Comparison of ENCODE assay signal across 19 cellular contexts in the genomic region with DNA sequence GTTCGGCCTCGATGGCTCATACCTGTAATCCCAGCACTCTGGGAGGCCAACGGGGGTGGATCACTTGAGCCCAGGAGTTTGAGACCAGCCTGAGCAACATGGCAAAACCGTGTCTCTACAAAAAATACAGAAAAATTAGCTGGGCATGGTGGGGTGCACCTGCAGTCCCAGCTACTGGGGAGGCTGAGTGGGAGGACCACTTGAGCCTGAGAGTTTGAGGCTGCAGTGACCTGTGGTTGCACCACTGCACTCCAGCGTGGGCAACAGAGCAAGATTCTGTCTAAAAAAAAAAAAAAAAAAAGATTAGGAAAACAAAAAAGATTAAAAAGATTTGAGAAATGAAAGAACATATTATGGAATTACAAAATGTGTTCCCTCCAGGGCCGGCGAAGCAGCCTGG. TPM values are rescaled to one million over a fixed set of nuclear protein-coding genes. Genes with fewer than 3 reads are reported as not detected.
DNase-seq lines count a peak whose midpoint lies in the region; ATAC-seq and TF ChIP-seq lines count a peak whose summit lies in the region.
"Had no signal": no experiment of that assay in that cellular context is flagged by ENCODE, and none has a peak within 500 bp of the region (broad histone marks: within the 10 kb centered on the region; RNA-seq: fewer than 3 reads in every experiment).

No MANE protein-coding gene starts in this region.

- no peaks in the 10 kb centered on the region for H4K20me1 ChIP-seq in OCI-LY1 (ENCODE audit: insufficient read depth, low read length)

- H3K9me3 Mint-ChIP-seq in activated naive CD4-positive, alpha-beta T cell treated with anti-CD3 and anti-CD28 coated beads, Interleukin-2, amount 50 U/mL, for 24 hours, result no peaks in the 10 kb centered on the region
- H3K9me3 Mint-ChIP-seq in CD4-positive, alpha-beta T cell, result peaks cover 2% of the 10 kb centered on the region
- peaks cover 23% of the 10 kb centered on the region for H3K9me3 Mint-ChIP-seq in Caco-2 (ENCODE audit: unreplicated experiment)

- no peaks in the 10 kb centered on the region for H3K36me3 ChIP-seq in OCI-LY1 (ENCODE audit: insufficient read depth, low read length)
- no peaks in the 10 kb centered on the region for H3K36me3 ChIP-seq in lower lobe of right lung
- no peaks in the 10 kb centered on the region for H3K36me3 ChIP-seq in Caco-2 (ENCODE audit: control insufficient read depth, insufficient read depth, low read length)
- H3K36me3 ChIP-seq in transverse colon, result no peaks in the 10 kb centered on the region

- no peaks in the 10 kb centered on the region for H3K9me3 ChIP-seq in CD4-positive, alpha-beta T cell (ENCODE audit: control insufficient read depth, low read length)
- H3K9me3 ChIP-seq in OCI-LY1 (ENCODE audit: low read length), result peaks cover 8% of the 10 kb centered on the region
- no peaks in the 10 kb centered on the region for H3K9me3 ChIP-seq in lower lobe of right lung
- peaks cover 19% of the 10 kb centered on the region for H3K9me3 ChIP-seq in Caco-2
- no peaks in the 10 kb centered on the region for H3K9me3 ChIP-seq in transverse colon

- intact Hi-C loops in CD4-positive, alpha-beta T cell (cut with DNase I, micrococcal nuclease), result no loop called here
- intact Hi-C loops in lower lobe of right lung (cut with DNase I) (no loop called here), Caco-2 (cut with micrococcal nuclease; ENCODE audit: unreplicated experiment) (no loop called here), transverse colon (cut with DNase I; ENCODE audit: low total_unique reads) (no loop called here)

- DNase-seq in activated naive CD4-positive, alpha-beta T cell treated with anti-CD3 and anti-CD28 coated beads, Interleukin-2, amount 50 U/mL, for 16 hours, result no peak
- DNase-seq in CD4-positive, alpha-beta T cell, result no peak
- no peak for DNase-seq in lower lobe of right lung
- DNase-seq in NCI-H1092 treated with DMSO at 0.1 percent for 48 hours (lab: John Stamatoyannopoulos, UW), result no peak
- no peak for DNase-seq in Caco-2
- DNase-seq in transverse colon, result no peak
- DNase-seq: Karpas-422; NCI-H1105 treated with DMSO at 0.1 percent for 48 hours; NCI-H1694 treated with DMSO at 0.1 percent for 48 hours; NCI-H2107; NCI-H345; NCI-H526; NK-92 treated with Interleukin-12 subunit alpha and Interleukin-12 subunit beta, amount 100 ng/mL, for 24 hours; RPMI8226; SIG-M5 had no signal

- H3K4me2 ChIP-seq in OCI-LY1 (ENCODE audit: low read length), result peak overlapping the region; percentile 28; the same call in 1 of the 2 replicates
- H3K4me2 ChIP-seq: A549 had no signal

- no TSS peak for BruUV-seq in Caco-2 (replicated peaks; lab: Mats Ljungman, UMichigan)

- TF ChIP-seq POLR2A in transverse colon (IDR thresholded peaks at IDR 0.05), result no peak

- no peak for TF ChIP-seq EP300 in transverse colon (IDR thresholded peaks at IDR 0.05; ENCODE audit: low read depth)

- H3F3A ChIP-seq in OCI-LY1 (ENCODE audit: insufficient read depth, low read length), result peaks cover 2% of the 10 kb centered on the region; the same call in 1 of the 2 replicates

- H3K9ac ChIP-seq in OCI-LY1 (ENCODE audit: low read length), result peak overlapping the region; percentile 28; the same call in 1 of the 2 replicates

- peak overlapping the region; percentile 47 for H3K27ac ChIP-seq in CD4-positive, alpha-beta T cell (ENCODE audit: low read depth, low read length)
- peak overlapping the region; percentile 97 for H3K27ac ChIP-seq in OCI-LY1 (ENCODE audit: low read depth, low read length, poor library complexity, severe bottlenecking)
- peak overlapping the region; percentile 2 for H3K27ac ChIP-seq in lower lobe of right lung
- H3K27ac ChIP-seq in transverse colon, result no peak overlapping the region
- H3K27ac ChIP-seq: A549, C4-2B had no signal

- ATAC-seq in CD4-positive, alpha-beta T cell (ENCODE audit: poor library complexity), result no peak
- no peak for ATAC-seq in lower lobe of right lung
- ATAC-seq: A549 had no signal

- H3K4me1 Mint-ChIP-seq in activated naive CD4-positive, alpha-beta T cell treated with anti-CD3 and anti-CD28 coated beads, Interleukin-2, amount 50 U/mL, for 24 hours, result peaks cover 88% of the 10 kb centered on the region
- H3K4me1 Mint-ChIP-seq in CD4-positive, alpha-beta T cell (ENCODE audit: low read depth), result peaks cover 85% of the 10 kb centered on the region
- peaks cover 16% of the 10 kb centered on the region for H3K4me1 Mint-ChIP-seq in Caco-2 (ENCODE audit: low read depth, unreplicated experiment)

- peak overlapping the region; percentile 3 for H3K4me3 Mint-ChIP-seq in activated naive CD4-positive, alpha-beta T cell treated with anti-CD3 and anti-CD28 coated beads, Interleukin-2, amount 50 U/mL, for 24 hours
- H3K4me3 Mint-ChIP-seq in CD4-positive, alpha-beta T cell, result no peak overlapping the region
- H3K4me3 Mint-ChIP-seq in Caco-2 (ENCODE audit: unreplicated experiment), result no peak overlapping the region

- 94% methylated on average over 5 to 7 of the region's 7 CpGs for WGBS in transverse colon (ENCODE audit: low coverage in 1 of 2), 2 donors

- peaks cover 3% of the 10 kb centered on the region for H3K36me3 Mint-ChIP-seq in activated naive CD4-positive, alpha-beta T cell treated with anti-CD3 and anti-CD28 coated beads, Interleukin-2, amount 50 U/mL, for 24 hours
- no peaks in the 10 kb centered on the region for H3K36me3 Mint-ChIP-seq in CD4-positive, alpha-beta T cell (ENCODE audit: low read depth)
- peaks cover 4% of the 10 kb centered on the region for H3K36me3 Mint-ChIP-seq in Caco-2 (ENCODE audit: insufficient read depth, unreplicated experiment)

- H3K79me2 ChIP-seq in OCI-LY1 (ENCODE audit: insufficient read depth, low read length), result no peaks in the 10 kb centered on the region

- no peaks in the 10 kb centered on the region for H3K27me3 Mint-ChIP-seq in activated naive CD4-positive, alpha-beta T cell treated with anti-CD3 and anti-CD28 coated beads, Interleukin-2, amount 50 U/mL, for 24 hours
- no peaks in the 10 kb centered on the region for H3K27me3 Mint-ChIP-seq in CD4-positive, alpha-beta T cell
- H3K27me3 Mint-ChIP-seq in Caco-2 (ENCODE audit: insufficient read depth, unreplicated experiment), result no peaks in the 10 kb centered on the region

- in situ Hi-C loops in transverse colon (cut with MboI; ENCODE audit: low pct_ligation_motif_present in 1 of 4, low pct_unique_long_range_greater_than_20kb in 1 of 4, low sequenced_read_pairs in 3 of 4), result no loop called here

- H3K4me1 ChIP-seq in OCI-LY1 (ENCODE audit: insufficient read depth, low read length, severe bottlenecking) (peaks cover 49% of the 10 kb centered on the region), lower lobe of right lung (peaks cover 32% of the 10 kb centered on the region), Caco-2 (peaks cover 5% of the 10 kb centered on the region; the same call in 1 of the 2 replicates), transverse colon (peaks cover 0 to 17% (median 0%) of the 10 kb centered on the region in 4 donors)
- H3K4me1 ChIP-seq: A549 had no signal

- H3K27ac Mint-ChIP-seq in activated naive CD4-positive, alpha-beta T cell treated with anti-CD3 and anti-CD28 coated beads, Interleukin-2, amount 50 U/mL, for 24 hours, result no peak overlapping the region
- H3K27ac Mint-ChIP-seq in CD4-positive, alpha-beta T cell, result peak overlapping the region; percentile 84
- no peak overlapping the region for H3K27ac Mint-ChIP-seq in Caco-2 (ENCODE audit: unreplicated experiment)

- H2AFZ ChIP-seq in OCI-LY1 (ENCODE audit: low read length), result no peak overlapping the region; the same call in 1 of the 2 replicates

- H3K27me3 ChIP-seq in CD4-positive, alpha-beta T cell (ENCODE audit: control insufficient read depth, insufficient read depth, low read length), result no peaks in the 10 kb centered on the region
- H3K27me3 ChIP-seq in OCI-LY1 (ENCODE audit: insufficient read depth, low read length) (no peaks in the 10 kb centered on the region), lower lobe of right lung (ENCODE audit: low read depth) (no peaks in the 10 kb centered on the region), Caco-2 (replicated peaks; ENCODE audit: control insufficient read depth, insufficient read depth, low read length) (no peaks in the 10 kb centered on the region), transverse colon (no peaks in the 10 kb centered on the region)

- CTCF ChIA-PET in CD4-positive, alpha-beta T cell (lab: Charles Lee), result no interaction called here
- CTCF ChIA-PET in Caco-2 (lab: Charles Lee), result no interaction called here

- TF ChIP-seq CTCF in CD4-positive, alpha-beta T cell (IDR thresholded peaks at IDR 0.05), result no peak
- TF ChIP-seq CTCF in OCI-LY1 (IDR thresholded peaks at IDR 0.05; ENCODE audit: low read length) (no peak), lower lobe of right lung (IDR thresholded peaks at IDR 0.05) (no peak), Caco-2 (IDR thresholded peaks at IDR 0.05; ENCODE audit: insufficient read depth in 1 of 2, low read depth in 1 of 2, low read length in 1 of 2, severe bottlenecking in 1 of 2, unreplicated experiment in 1 of 2) (no peak), transverse colon (IDR thresholded peaks at IDR 0.05) (no peak)

- no peak overlapping the region for H3K4me3 ChIP-seq in OCI-LY1 (ENCODE audit: low read depth, low read length, poor library complexity, severe bottlenecking)
- no peak overlapping the region for H3K4me3 ChIP-seq in lower lobe of right lung
- no peak overlapping the region for H3K4me3 ChIP-seq in Caco-2 (ENCODE audit: low read depth, low read length)
- H3K4me3 ChIP-seq in transverse colon, result no peak overlapping the region
- H3K4me3 ChIP-seq: A549 had no signal

- no peaks in the 10 kb centered on the region for H3K9me2 ChIP-seq in OCI-LY1 (ENCODE audit: low read depth, low read length)

- POLR2A ChIA-PET in CD4-positive, alpha-beta T cell (lab: Charles Lee), result interaction anchor here (1.0 to 2.5 kb wide), 2 partner anchors 114 to 150 kb away, joined by 4 to 9 read pairs; partner anchors contain the start of gene IFNAR1
- POLR2A ChIA-PET in Caco-2 (lab: Charles Lee), result no interaction called here

RNA-seq across cellular contexts. Expression of gene IFNAR2, which starts 18.4 kb away (rescaled TPM):
- total RNA-seq in CD4-positive, alpha-beta T cell, result 10 to 100 TPM; 26.6 to 28.2 TPM
- total RNA-seq in lower lobe of right lung (34.5 TPM), Caco-2 (2022) (33.7 and 36.1 TPM in 2 replicates), transverse colon (10 to 100 TPM in 1 of 4 donors, 1 to 10 TPM in 2, under 1 TPM in 1; 0.20 to 16.5 (median 5.1) TPM)

RNA-seq across cellular contexts. Expression of gene IL10RB, which starts 54.9 kb away (rescaled TPM):
- 1 to 10 TPM; 7.2 to 9.2 TPM for total RNA-seq in CD4-positive, alpha-beta T cell
- total RNA-seq in lower lobe of right lung (49.1 TPM), Caco-2 (2022) (11.7 and 13.1 TPM in 2 replicates), transverse colon (100 to 1,000 TPM in 1 of 4 donors, 10 to 100 TPM in 3; 15.7 to 104 (median 63.2) TPM)

Comparison
In these comparisons a context has a peak if more than half of its experiments do, and no peak if none do; other contexts are left out.
1. H3K27ac ChIP-seq: peak in CD4-positive, alpha-beta T cell (single experiment), OCI-LY1 (single experiment) and lower lobe of right lung (single experiment); none in transverse colon (0 of 4).